ENCODE assay signal across 1 cellular context in genomic region chr21:36235058-36235582, GRCh38.
TF ChIP-seq lines count a peak whose summit lies in the region.

No MANE protein-coding gene starts in this region.

TF ChIP-seq in HepG2, 621 proteins besides CTCF, POLR2A, EP300 and RAD21 (continued from another document and continues in another):
- TF ChIP-seq DMTF1 (CRISPR knock-in tag; IDR thresholded peaks at IDR 0.05) (no peak), ATF7 (IDR thresholded peaks at IDR 0.05) (no peak), ATF7 (CRISPR knock-in tag; IDR thresholded peaks at IDR 0.05) (0 out of 2 replicates have a peak, but pooled peaks have one; percentile 19), ATF5 (CRISPR knock-in tag; IDR thresholded peaks at IDR 0.05; ENCODE audit: low read depth) (no peak), YY1 (IDR thresholded peaks at IDR 0.05; ENCODE audit: insufficient read depth, insufficient replicate concordance, low read depth, low read length) (no peak), REST (IDR thresholded peaks at IDR 0.05; ENCODE audit: borderline replicate concordance in 1 of 2, low read depth in 1 of 2, low read length in 2 of 2) (peak in 1 of 2 experiments; percentile 74; a peak in 2 of 4 replicates), HOXD1 (CRISPR knock-in tag; IDR thresholded peaks at IDR 0.05) (no peak), CCAR2 (optimal IDR thresholded peaks at IDR 0.05; ENCODE audit: low read depth, low read length) (peak; percentile 82), KIAA2018 (CRISPR knock-in tag; IDR thresholded peaks at IDR 0.05; ENCODE audit: borderline replicate concordance) (no peak), PRMT3 (CRISPR knock-in tag; IDR thresholded peaks at IDR 0.05; ENCODE audit: borderline replicate concordance, low read depth) (no peak), ZNF3 (CRISPR knock-in tag; IDR thresholded peaks at IDR 0.05) (no peak), PREB (CRISPR knock-in tag; IDR thresholded peaks at IDR 0.05) (no peak), NFATC3 (CRISPR knock-in tag; IDR thresholded peaks at IDR 0.05) (peak; percentile 68; the same call in 1 of the 2 replicates), NCOA1 (CRISPR knock-in tag; IDR thresholded peaks at IDR 0.05) (no peak), MAFF (IDR thresholded peaks at IDR 0.05; ENCODE audit: low read depth, low read length) (no peak), THRA (CRISPR knock-in tag; IDR thresholded peaks at IDR 0.05; ENCODE audit: borderline replicate concordance) (peak; percentile 85; the same call in 1 of the 2 replicates), CHD2 (IDR thresholded peaks at IDR 0.05; ENCODE audit: low read depth, low read length) (no peak), SRF (IDR thresholded peaks at IDR 0.05; ENCODE audit: low read depth, low read length) (no peak), ZNF556 (CRISPR knock-in tag; IDR thresholded peaks at IDR 0.05; ENCODE audit: borderline replicate concordance) (peak; percentile 37; the same call in 1 of the 2 replicates), ZFY (CRISPR knock-in tag; IDR thresholded peaks at IDR 0.05) (no peak), RNF219 (CRISPR knock-in tag; IDR thresholded peaks at IDR 0.05) (no peak), ZBTB4 (CRISPR knock-in tag; IDR thresholded peaks at IDR 0.05; ENCODE audit: borderline replicate concordance) (peak; percentile 63; the same call in 1 of the 2 replicates), EHMT2 (IDR thresholded peaks at IDR 0.05; ENCODE audit: borderline replicate concordance, low read depth, low read length) (no peak), ISX (CRISPR knock-in tag; conservative IDR thresholded peaks at IDR 0.05) (no peak), CERS6 (CRISPR knock-in tag; IDR thresholded peaks at IDR 0.05) (no peak), ZC3H4 (CRISPR knock-in tag; IDR thresholded peaks at IDR 0.05; ENCODE audit: borderline replicate concordance) (no peak), GFI1 (CRISPR knock-in tag; IDR thresholded peaks at IDR 0.05; ENCODE audit: borderline replicate concordance) (peak; percentile 97), ADNP (CRISPR knock-in tag; IDR thresholded peaks at IDR 0.05) (no peak), KDM4B (CRISPR knock-in tag; IDR thresholded peaks at IDR 0.05) (0 out of 2 replicates have a peak, but pooled peaks have one; percentile 28), ZNF7 (CRISPR knock-in tag; IDR thresholded peaks at IDR 0.05) (no peak), ZNF598 (CRISPR knock-in tag; IDR thresholded peaks at IDR 0.05; ENCODE audit: borderline replicate concordance) (0 out of 2 replicates have a peak, but pooled peaks have one; percentile 15)
